In the genomic region with DNA sequence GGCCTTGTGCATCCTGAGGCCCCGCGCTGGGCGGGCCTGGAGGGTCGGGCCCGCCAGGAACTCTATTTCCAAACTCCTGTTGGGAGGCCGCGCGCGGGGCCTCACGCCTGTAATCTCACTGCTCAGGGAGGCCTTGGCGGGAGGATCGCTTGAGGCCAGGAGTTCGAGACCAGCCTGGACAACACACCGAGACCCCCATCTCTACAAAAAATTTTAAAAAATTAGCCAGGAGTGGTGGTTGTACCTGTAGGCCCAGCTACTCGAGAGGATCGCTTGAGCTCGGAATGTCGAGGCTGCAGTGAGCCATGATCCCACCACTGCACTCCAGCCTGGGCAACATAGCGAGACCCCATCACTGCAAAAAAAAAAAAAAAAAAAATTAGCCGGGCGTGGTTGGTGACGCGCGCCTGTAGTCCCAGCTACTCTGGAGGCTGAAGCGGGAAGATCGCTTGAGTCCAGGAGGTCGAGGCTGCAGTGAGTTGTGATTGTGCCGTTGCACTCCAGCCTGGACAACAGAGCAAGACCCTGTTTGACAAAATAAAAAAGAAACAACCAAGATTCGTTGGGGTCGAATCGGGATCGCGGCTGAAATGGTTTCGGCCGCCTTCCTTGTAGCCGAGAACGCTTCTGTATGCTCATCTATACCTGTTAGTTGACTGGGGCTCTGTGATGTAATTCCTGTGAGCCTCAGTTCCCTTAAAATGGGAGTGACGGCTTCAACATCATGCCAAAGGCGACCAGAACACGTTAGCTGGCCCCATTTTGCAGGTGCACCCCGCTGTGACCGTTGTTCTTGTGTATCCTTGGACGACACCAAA, we compare ENCODE assay signal across 8 cellular contexts. TPM values are rescaled to one million over a fixed set of nuclear protein-coding genes. Genes with fewer than 3 reads are reported as not detected.
A peak's percentile ranks its signal among the peaks of the same experiment; 100 is the strongest.
DNase-seq lines count a peak whose midpoint lies in the region; ATAC-seq and TF ChIP-seq lines count a peak whose summit lies in the region.

No MANE protein-coding gene starts in this region.

- no peaks in the 10 kb centered on the region for H3K27me3 ChIP-seq in BLaER1 treated with 17β-estradiol and CSF1 and Interleukin-3, amounts not matched to agents 10 nM and 100 nM
- H3K27me3 ChIP-seq in dorsolateral prefrontal cortex = no peaks in the 10 kb centered on the region

- H3K9me3 Mint-ChIP-seq in natural killer cell treated with Interleukin-12 subunit alpha and Interleukin-12 subunit beta and Interleukin-15 and Interleukin-18, amount 100 ng/mL, for 72 hours = no peaks in the 10 kb centered on the region

- peaks cover 67 to 83% (median 79%) of the 10 kb centered on the region in 10 experiments for H3K4me1 ChIP-seq in BLaER1 treated with 17β-estradiol and CSF1 and Interleukin-3, amounts not matched to agents 10 nM and 100 nM

- ATAC-seq in natural killer cell treated with Interleukin-12 subunit alpha and Interleukin-12 subunit beta and Interleukin-15 and Interleukin-18, amount 100 ng/mL, for 72 hours = no peak
- no peak for ATAC-seq in HG03025 (IDR thresholded peaks at IDR 0.05; ENCODE audit: low FRiP score, unreplicated experiment)
- ATAC-seq in GM19324 (IDR thresholded peaks at IDR 0.05; ENCODE audit: low FRiP score, unreplicated experiment) = no peak
- ATAC-seq in HG03135 (IDR thresholded peaks at IDR 0.05; ENCODE audit: unreplicated experiment) = no peak

- TF ChIP-seq CTCF in NB4 (IDR thresholded peaks at IDR 0.05; ENCODE audit: low read depth, low read length) (no peak), dorsolateral prefrontal cortex (IDR thresholded peaks at IDR 0.05 in 54 of 56, conservative IDR thresholded peaks at IDR 0.05 in 2 of 56; ENCODE audit: low read depth in 1 of 56, partially characterized antibody in 56 of 56) (no peak)

- DNase-seq in NB4 (ENCODE audit: low read depth) (no peak), dorsolateral prefrontal cortex (no peak), NCI-H1436 (lab: John Stamatoyannopoulos, UW) (no peak)
- no peak for DNase-seq in natural killer cell treated with Interleukin-12 subunit alpha and Interleukin-12 subunit beta and Interleukin-15 and Interleukin-18, amount 100 ng/mL, for 72 hours (ENCODE audit: low spot score)

- H4K20me1 ChIP-seq in BLaER1 treated with 17β-estradiol and CSF1 and Interleukin-3, amounts not matched to agents 10 nM and 100 nM = peaks cover 70 to 90% (median 85%) of the 10 kb centered on the region in 11 experiments

- no peaks in the 10 kb centered on the region for H3K27me3 Mint-ChIP-seq in natural killer cell treated with Interleukin-12 subunit alpha and Interleukin-12 subunit beta and Interleukin-15 and Interleukin-18, amount 100 ng/mL, for 72 hours

- intact Hi-C loops in dorsolateral prefrontal cortex (cut with DNase I) = loop anchor here (2.0 to 5.0 kb wide), 7 partner anchors 78 to 190 kb away; a partner anchor contains a TSS

- H3K9me3 ChIP-seq in BLaER1 treated with 17β-estradiol and CSF1 and Interleukin-3, amounts not matched to agents 10 nM and 100 nM (replicated peaks in 1 of 11) = no peaks in the 10 kb centered on the region

- H3K4me3 Mint-ChIP-seq in natural killer cell treated with Interleukin-12 subunit alpha and Interleukin-12 subunit beta and Interleukin-15 and Interleukin-18, amount 100 ng/mL, for 72 hours = peak overlapping the region; percentile 89

- peaks cover 30 to 66% (median 51%) of the 10 kb centered on the region in 11 experiments for H3K36me3 ChIP-seq in BLaER1 treated with 17β-estradiol and CSF1 and Interleukin-3, amounts not matched to agents 10 nM and 100 nM

- TF ChIP-seq POLR2A in NB4 (IDR thresholded peaks at IDR 0.05; ENCODE audit: extremely low read depth, insufficient read length) = no peak

- peak overlapping the region; percentile 71 to 94 for H3K27ac Mint-ChIP-seq in natural killer cell treated with Interleukin-12 subunit alpha and Interleukin-12 subunit beta and Interleukin-15 and Interleukin-18, amount 100 ng/mL, for 72 hours

- peak overlapping the region; percentile 66 to 99 (median 94) for H3K27ac ChIP-seq in BLaER1 treated with 17β-estradiol and CSF1 and Interleukin-3, amounts not matched to agents 10 nM and 100 nM
- peak overlapping the region; percentile 97 to 100 (median 100) for H3K27ac ChIP-seq in dorsolateral prefrontal cortex

- peak overlapping the region; percentile 81 to 95 (median 90) for H3K4me3 ChIP-seq in BLaER1 treated with 17β-estradiol and CSF1 and Interleukin-3, amounts not matched to agents 10 nM and 100 nM
- H3K4me3 ChIP-seq in NB4 (ENCODE audit: low read depth, low read length) (peak overlapping the region; percentile 76), dorsolateral prefrontal cortex (peak overlapping the region; percentile 64 to 99 (median 94))

- peak overlapping the region; percentile 96 to 100 (median 98) for H3K4me2 ChIP-seq in BLaER1 treated with 17β-estradiol and CSF1 and Interleukin-3, amounts not matched to agents 10 nM and 100 nM

- H3K4me1 Mint-ChIP-seq in natural killer cell treated with Interleukin-12 subunit alpha and Interleukin-12 subunit beta and Interleukin-15 and Interleukin-18, amount 100 ng/mL, for 72 hours (ENCODE audit: low read depth in 2 of 2) = peaks cover 68% of the 10 kb centered on the region in 2 donors

- peak overlapping the region; percentile 89 to 98 (median 94) for H3K9ac ChIP-seq in BLaER1 treated with 17β-estradiol and CSF1 and Interleukin-3, amounts not matched to agents 10 nM and 100 nM

- H3K36me3 Mint-ChIP-seq in natural killer cell treated with Interleukin-12 subunit alpha and Interleukin-12 subunit beta and Interleukin-15 and Interleukin-18, amount 100 ng/mL, for 72 hours = peaks cover 14% of the 10 kb centered on the region

RNA-seq across cellular contexts. Expression of a gene that starts 0.6 kb away (rescaled TPM):
- 10 to 100 TPM; 27.0 to 68.4 (median 48.2) TPM for total RNA-seq in dorsolateral prefrontal cortex
- 100 to 1,000 TPM in 1 of 2 donors, 10 to 100 TPM in 1; 99.2 to 192 TPM for total RNA-seq in natural killer cell treated with Interleukin-12 subunit alpha and Interleukin-12 subunit beta and Interleukin-15 and Interleukin-18, amount 100 ng/mL, for 72 hours

RNA-seq across cellular contexts. Expression of a gene that starts 1.1 kb away (rescaled TPM):
- 10 to 100 TPM; 32.8 to 66.7 (median 46.1) TPM for total RNA-seq in dorsolateral prefrontal cortex
- 10 to 100 TPM; 59.8 to 85.9 TPM for total RNA-seq in natural killer cell treated with Interleukin-12 subunit alpha and Interleukin-12 subunit beta and Interleukin-15 and Interleukin-18, amount 100 ng/mL, for 72 hours

RNA-seq across cellular contexts. Expression of a gene that starts 11.9 kb away (rescaled TPM):
- 10 to 100 TPM in 40 of 120 experiments, 1 to 10 TPM in 79, not detected in 1; 2.5 to 24.6 (median 7.6) TPM for total RNA-seq in dorsolateral prefrontal cortex
- total RNA-seq in natural killer cell treated with Interleukin-12 subunit alpha and Interleukin-12 subunit beta and Interleukin-15 and Interleukin-18, amount 100 ng/mL, for 72 hours = 1 to 10 TPM; 2.8 to 3.5 TPM

RNA-seq across cellular contexts. Expression of a gene that starts 19.0 kb away (rescaled TPM):
- 1 to 10 TPM in 34 of 120 experiments, under 1 TPM in 34, not detected in 52; 0.43 to 2.3 (median 1.0) TPM for total RNA-seq in dorsolateral prefrontal cortex
- under 1 TPM in 1 of 2 donors, not detected in 1; 0.73 TPM for total RNA-seq in natural killer cell treated with Interleukin-12 subunit alpha and Interleukin-12 subunit beta and Interleukin-15 and Interleukin-18, amount 100 ng/mL, for 72 hours

RNA-seq across cellular contexts. Expression of a gene that starts 44.7 kb away (rescaled TPM):
- 1 to 10 TPM in 12 of 120 experiments, under 1 TPM in 101, not detected in 7; 0.16 to 1.5 (median 0.55) TPM for total RNA-seq in dorsolateral prefrontal cortex
- 1 to 10 TPM; 2.4 to 8.2 TPM for total RNA-seq in natural killer cell treated with Interleukin-12 subunit alpha and Interleukin-12 subunit beta and Interleukin-15 and Interleukin-18, amount 100 ng/mL, for 72 hours
